ENCODE assay signal across 8 cellular contexts in the genomic region with DNA sequence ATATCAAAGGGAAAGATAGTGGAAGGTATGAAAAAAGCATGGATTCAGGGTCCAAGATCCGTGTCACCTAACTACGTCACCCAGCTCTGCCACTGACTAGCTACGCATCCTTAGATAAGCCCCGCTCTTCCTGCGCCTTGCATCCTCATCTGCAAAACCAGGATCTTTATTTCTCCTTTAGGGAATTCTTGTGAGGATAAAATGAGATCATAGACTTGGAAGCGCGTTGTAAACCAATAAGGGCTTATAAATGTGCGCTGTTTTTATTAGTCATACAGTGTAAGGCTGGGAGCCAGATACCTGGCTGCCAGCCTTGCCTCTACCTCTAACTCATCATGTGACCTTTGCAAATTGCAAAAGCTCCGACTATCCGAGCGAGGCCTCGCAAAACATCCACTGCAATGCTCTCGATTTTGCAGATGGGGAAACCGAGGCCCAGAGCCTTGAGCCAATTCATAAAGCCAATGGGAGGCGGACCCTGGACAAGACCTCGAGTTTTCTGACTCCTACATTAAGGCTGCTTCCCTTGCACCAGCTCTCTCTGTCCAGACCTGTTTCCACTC. TPM values are rescaled to one million over a fixed set of nuclear protein-coding genes. Genes with fewer than 3 reads are reported as not detected.
DNase-seq lines count a peak whose midpoint lies in the region; ATAC-seq and TF ChIP-seq lines count a peak whose summit lies in the region.

No MANE protein-coding gene starts in this region.

- peak overlapping the region; percentile 88 to 99 (median 94) for H3K4me2 ChIP-seq in BLaER1 treated with 17β-estradiol and CSF1 and Interleukin-3, amounts not matched to agents 10 nM and 100 nM

- H3K27ac Mint-ChIP-seq in activated CD8-positive, alpha-beta memory T cell treated with anti-CD3 and anti-CD28 coated beads, Interleukin-2, amount 10 ng/mL, durations not matched to agents 7 days and 5 days = peak overlapping the region; percentile 92

- TF ChIP-seq POLR2A in gastroesophageal sphincter (IDR thresholded peaks at IDR 0.05) = no peak

- H3K36me3 Mint-ChIP-seq in activated CD8-positive, alpha-beta memory T cell treated with anti-CD3 and anti-CD28 coated beads, Interleukin-2, amount 10 ng/mL, durations not matched to agents 7 days and 5 days = peaks cover 19% of the 10 kb centered on the region

- no peaks in the 10 kb centered on the region for H3K27me3 ChIP-seq in BLaER1 treated with 17β-estradiol and CSF1 and Interleukin-3, amounts not matched to agents 10 nM and 100 nM
- no peaks in the 10 kb centered on the region for H3K27me3 ChIP-seq in gastroesophageal sphincter
- no peaks in the 10 kb centered on the region for H3K27me3 ChIP-seq in rectal smooth muscle tissue (ENCODE audit: control insufficient read depth, insufficient read depth, low read length)

- no peak for TF ChIP-seq EP300 in gastroesophageal sphincter (IDR thresholded peaks at IDR 0.05)

- H3K27me3 Mint-ChIP-seq in activated CD8-positive, alpha-beta memory T cell treated with anti-CD3 and anti-CD28 coated beads, Interleukin-2, amount 10 ng/mL, durations not matched to agents 7 days and 5 days = peaks cover 11% of the 10 kb centered on the region

- no peak for TF ChIP-seq CTCF in gastroesophageal sphincter (IDR thresholded peaks at IDR 0.05)

- peaks cover 31 to 45% (median 39%) of the 10 kb centered on the region in 11 experiments for H3K36me3 ChIP-seq in BLaER1 treated with 17β-estradiol and CSF1 and Interleukin-3, amounts not matched to agents 10 nM and 100 nM
- H3K36me3 ChIP-seq in gastroesophageal sphincter (peaks cover 0 to 31% of the 10 kb centered on the region in 2 donors), rectal smooth muscle tissue (ENCODE audit: control insufficient read depth, insufficient read depth, low read length) (peaks cover 15% of the 10 kb centered on the region)

- H3K9ac ChIP-seq in BLaER1 treated with 17β-estradiol and CSF1 and Interleukin-3, amounts not matched to agents 10 nM and 100 nM = peak overlapping the region; percentile 92 to 98 (median 96)
- H3K9ac ChIP-seq in rectal smooth muscle tissue (ENCODE audit: low read length) = peak overlapping the region; percentile 64

- peaks cover 19 to 56% (median 53%) of the 10 kb centered on the region in 11 experiments; a peak in 21 of 22 replicates for H4K20me1 ChIP-seq in BLaER1 treated with 17β-estradiol and CSF1 and Interleukin-3, amounts not matched to agents 10 nM and 100 nM

- no peaks in the 10 kb centered on the region for H3K9me3 Mint-ChIP-seq in activated CD8-positive, alpha-beta memory T cell treated with anti-CD3 and anti-CD28 coated beads, Interleukin-2, amount 10 ng/mL, durations not matched to agents 7 days and 5 days (ENCODE audit: low read depth)

- CTCF ChIA-PET in activated CD8-positive, alpha-beta memory T cell treated with anti-CD3 and anti-CD28 coated beads, Interleukin-2, amount 10 ng/mL, durations not matched to agents 7 days and 5 days (lab: Charles Lee) = interaction anchor here (0.6 to 13.0 kb wide), 11 partner anchors 8 to 155 kb away, joined by 3 to 230 read pairs (median 4); a partner anchor contains a TSS

- H3K4me1 ChIP-seq in BLaER1 treated with 17β-estradiol and CSF1 and Interleukin-3, amounts not matched to agents 10 nM and 100 nM = peaks cover 35 to 59% (median 42%) of the 10 kb centered on the region in 10 experiments
- H3K4me1 ChIP-seq in gastroesophageal sphincter = peaks cover 3 to 39% (median 10%) of the 10 kb centered on the region in 3 donors
- H3K4me1 ChIP-seq in rectal smooth muscle tissue (ENCODE audit: control insufficient read depth, insufficient read depth, low read length) = peaks cover 8% of the 10 kb centered on the region

- peaks cover 8 to 15% (median 13%) of the 10 kb centered on the region in 11 experiments; a peak in 20 of 22 replicates for H3K9me3 ChIP-seq in BLaER1 treated with 17β-estradiol and CSF1 and Interleukin-3, amounts not matched to agents 10 nM and 100 nM (replicated peaks in 1 of 11)
- no peaks in the 10 kb centered on the region for H3K9me3 ChIP-seq in gastroesophageal sphincter

- ATAC-seq in activated CD8-positive, alpha-beta memory T cell treated with anti-CD3 and anti-CD28 coated beads, Interleukin-2, amount 10 ng/mL, durations not matched to agents 7 days and 5 days = no peak
- ATAC-seq in gastroesophageal sphincter (no peak), HG02981 (IDR thresholded peaks at IDR 0.05; ENCODE audit: unreplicated experiment) (no peak), GM19452 (IDR thresholded peaks at IDR 0.05; ENCODE audit: unreplicated experiment) (no peak)

- peak overlapping the region; percentile 78 for H3K4me3 Mint-ChIP-seq in activated CD8-positive, alpha-beta memory T cell treated with anti-CD3 and anti-CD28 coated beads, Interleukin-2, amount 10 ng/mL, durations not matched to agents 7 days and 5 days

- 13 to 20% methylated on average over 7 to 8 of the region's 16 CpGs for WGBS in gastroesophageal sphincter (ENCODE audit: low coverage in 1 of 2), 2 donors

- H3K27ac ChIP-seq in BLaER1 treated with 17β-estradiol and CSF1 and Interleukin-3, amounts not matched to agents 10 nM and 100 nM = peak overlapping the region; percentile 76 to 98 (median 95)
- H3K27ac ChIP-seq in gastroesophageal sphincter (peak overlapping the region; percentile 93 to 96 (median 96)), rectal smooth muscle tissue (ENCODE audit: low read depth, low read length) (peak overlapping the region; percentile 87)

- H3K4me3 ChIP-seq in BLaER1 treated with 17β-estradiol and CSF1 and Interleukin-3, amounts not matched to agents 10 nM and 100 nM = peak overlapping the region; percentile 85 to 98 (median 92)
- peak overlapping the region; percentile 85 to 93 for H3K4me3 ChIP-seq in gastroesophageal sphincter
- peak overlapping the region; percentile 77 for H3K4me3 ChIP-seq in rectal smooth muscle tissue (ENCODE audit: low read length)

- peaks cover 33% of the 10 kb centered on the region for H3K4me1 Mint-ChIP-seq in activated CD8-positive, alpha-beta memory T cell treated with anti-CD3 and anti-CD28 coated beads, Interleukin-2, amount 10 ng/mL, durations not matched to agents 7 days and 5 days

- DNase-seq in HT1080 (ENCODE audit: low read depth) (peak; percentile 59), Ammon's horn (ENCODE audit: low spot score) (no peak)
- no peak for DNase-seq in activated CD8-positive, alpha-beta memory T cell treated with anti-CD3 and anti-CD28 coated beads, Interleukin-2, amount 10 ng/mL, durations not matched to agents 7 days and 5 days

RNA-seq across cellular contexts. Expression of a gene that starts 0.8 kb away (rescaled TPM):
- 212 and 250 TPM in 2 replicates for total RNA-seq in HT1080 (2014; rRNA removed; shearing (Covaris generic))
- 166 and 211 TPM in 2 replicates for polyA plus RNA-seq in HT1080 (2015; cell fraction: cytosol; rRNA removed)
- 210 and 264 TPM in 2 replicates for polyA plus RNA-seq in HT1080 (2015; cell fraction: nucleus; rRNA removed)
- total RNA-seq in activated CD8-positive, alpha-beta memory T cell treated with anti-CD3 and anti-CD28 coated beads, Interleukin-2, amount 10 ng/mL, durations not matched to agents 7 days and 5 days = 100 to 1,000 TPM; 125 to 144 TPM
- 10 to 100 TPM; 50.2 to 73.6 (median 60.5) TPM for total RNA-seq in gastroesophageal sphincter

RNA-seq across cellular contexts. Expression of a gene that starts 8.3 kb away (rescaled TPM):
- 88.3 and 146 TPM in 2 replicates for total RNA-seq in HT1080 (2014; rRNA removed; shearing (Covaris generic))
- 98.8 and 114 TPM in 2 replicates for polyA plus RNA-seq in HT1080 (2015; cell fraction: cytosol; rRNA removed)
- 78.7 and 80.9 TPM in 2 replicates for polyA plus RNA-seq in HT1080 (2015; cell fraction: nucleus; rRNA removed)
- total RNA-seq in activated CD8-positive, alpha-beta memory T cell treated with anti-CD3 and anti-CD28 coated beads, Interleukin-2, amount 10 ng/mL, durations not matched to agents 7 days and 5 days = 100 to 1,000 TPM; 106 to 121 TPM
- total RNA-seq in gastroesophageal sphincter = 100 to 1,000 TPM; 107 to 132 (median 120) TPM

RNA-seq across cellular contexts. Expression of a gene that starts 18.6 kb away (rescaled TPM):
- total RNA-seq in HT1080 (2014; rRNA removed; shearing (Covaris generic)) = 63.3 and 69.4 TPM in 2 replicates
- polyA plus RNA-seq in HT1080 (2015; cell fraction: cytosol; rRNA removed) = 53.0 and 64.2 TPM in 2 replicates
- polyA plus RNA-seq in HT1080 (2015; cell fraction: nucleus; rRNA removed) = 214 TPM in 2 replicates
- under 1 TPM; 0.52 to 0.93 TPM for total RNA-seq in activated CD8-positive, alpha-beta memory T cell treated with anti-CD3 and anti-CD28 coated beads, Interleukin-2, amount 10 ng/mL, durations not matched to agents 7 days and 5 days
- 1 to 10 TPM; 3.2 to 8.9 (median 6.5) TPM for total RNA-seq in gastroesophageal sphincter

RNA-seq across cellular contexts. Expression of a gene that starts 38.3 kb away (rescaled TPM):
- 1.7 and 1.9 TPM in 2 replicates for total RNA-seq in HT1080 (2014; rRNA removed; shearing (Covaris generic))
- polyA plus RNA-seq in HT1080 (2015; cell fraction: cytosol; rRNA removed) = 4.4 and 7.4 TPM in 2 replicates
- 8.1 and 13.8 TPM in 2 replicates for polyA plus RNA-seq in HT1080 (2015; cell fraction: nucleus; rRNA removed)
- total RNA-seq in activated CD8-positive, alpha-beta memory T cell treated with anti-CD3 and anti-CD28 coated beads, Interleukin-2, amount 10 ng/mL, durations not matched to agents 7 days and 5 days = not detected
- not detected for total RNA-seq in gastroesophageal sphincter

RNA-seq across cellular contexts. Expression of a gene that starts 46.3 kb away (rescaled TPM):
- total RNA-seq in HT1080 (2014; rRNA removed; shearing (Covaris generic)) = 0.10 and 0.32 TPM in 2 replicates
- polyA plus RNA-seq in HT1080 (2015; cell fraction: cytosol; rRNA removed) = 0.09 and 0.29 TPM in 2 replicates
- polyA plus RNA-seq in HT1080 (2015; cell fraction: nucleus; rRNA removed) = 0.67 and 0.83 TPM in 2 replicates
- under 1 TPM; 0.30 to 0.96 TPM for total RNA-seq in activated CD8-positive, alpha-beta memory T cell treated with anti-CD3 and anti-CD28 coated beads, Interleukin-2, amount 10 ng/mL, durations not matched to agents 7 days and 5 days
- total RNA-seq in gastroesophageal sphincter = 10 to 100 TPM; 16.7 to 48.4 (median 19.5) TPM
